In genomic region chr7:49791089-49791741, GRCh38 we compare ENCODE assay signal across 9 cellular contexts. TPM values are rescaled to one million over a fixed set of nuclear protein-coding genes. Genes with fewer than 3 reads are reported as not detected.
DNase-seq lines count a peak whose midpoint lies in the region; ATAC-seq lines count a peak whose summit lies in the region.
"Had no signal": no experiment of that assay in that cellular context is flagged by ENCODE, and none has a peak within 500 bp of the region (broad histone marks: within the 10 kb centered on the region; RNA-seq: fewer than 3 reads in every experiment).

No MANE protein-coding gene starts in this region.

- DNase-seq in activated T-cell treated with anti-CD3 and anti-CD28 coated beads, Interleukin-2, amount 50 U/mL, for 72 hours, result no peak
- no peak for DNase-seq in activated T-cell treated with anti-CD3 and anti-CD28 coated beads, Interleukin-2, amount 50 U/mL, for 1 hour
- DNase-seq in NCI-H82 treated with DMSO at 0.1 percent for 48 hours (lab: John Stamatoyannopoulos, UW; ENCODE audit: unreplicated experiment) (peak; percentile 31), left cardiac atrium (no peak), NCI-H69 (lab: John Stamatoyannopoulos, UW) (no peak), germinal center (ENCODE audit: low spot score) (no peak)

- intact Hi-C loops in left cardiac atrium (cut with DNase I), result loop anchor here (2.0 to 10.0 kb wide), 3 partner anchors 306 to 790 kb away; no protein-coding TSS in a partner anchor

- peak; percentile 33 to 46 for ATAC-seq in activated T-cell treated with anti-CD3 and anti-CD28 coated beads, Interleukin-2, amount 50 U/mL, for 72 hours (replicated peaks in 1 of 2)
- ATAC-seq in HG02852 (IDR thresholded peaks at IDR 0.05; ENCODE audit: unreplicated experiment) (peak; percentile 91), left cardiac atrium (peak; percentile 65 to 77), HG03097 (IDR thresholded peaks at IDR 0.05; ENCODE audit: low FRiP score, unreplicated experiment) (no peak)

- H3K27me3 Mint-ChIP-seq in activated T-cell treated with anti-CD3 and anti-CD28 coated beads, Interleukin-2, amount 50 U/mL, for 72 hours (ENCODE audit: low read depth), result no peaks in the 10 kb centered on the region

- peaks cover 8 to 11% of the 10 kb centered on the region in 2 donors for H3K9me3 Mint-ChIP-seq in activated T-cell treated with anti-CD3 and anti-CD28 coated beads, Interleukin-2, amount 50 U/mL, for 72 hours

- no peak overlapping the region for H3K4me3 Mint-ChIP-seq in activated T-cell treated with anti-CD3 and anti-CD28 coated beads, Interleukin-2, amount 50 U/mL, for 72 hours

- H3K36me3 Mint-ChIP-seq in activated T-cell treated with anti-CD3 and anti-CD28 coated beads, Interleukin-2, amount 50 U/mL, for 72 hours (ENCODE audit: insufficient read depth in 2 of 2), result no peaks in the 10 kb centered on the region

- no peaks in the 10 kb centered on the region for H3K4me1 Mint-ChIP-seq in activated T-cell treated with anti-CD3 and anti-CD28 coated beads, Interleukin-2, amount 50 U/mL, for 72 hours (ENCODE audit: low read depth)

- no peak overlapping the region for H3K27ac Mint-ChIP-seq in activated T-cell treated with anti-CD3 and anti-CD28 coated beads, Interleukin-2, amount 50 U/mL, for 72 hours

RNA-seq across cellular contexts. Expression of gene VWC2, which starts 17.8 kb away (rescaled TPM):
- not detected for total RNA-seq in activated T-cell treated with anti-CD3 and anti-CD28 coated beads, Interleukin-2, amount 50 U/mL, for 72 hours
- 1 to 10 TPM; 3.0 to 5.9 TPM for total RNA-seq in left cardiac atrium
- total RNA-seq: Daoy had no signal

Comparison
In these comparisons a context has a peak if more than half of its experiments do, and no peak if none do; other contexts are left out.
1. RNA of gene VWC2, which starts 17.8 kb away (total RNA-seq): 3.0 to 5.9 TPM in left cardiac atrium; not detected in activated T-cell treated with anti-CD3 and anti-CD28 coated beads, Interleukin-2, amount 50 U/mL, for 72 hours; every median in the first group is over 4 times any median in the second.